Comparison of ENCODE assay signal across 24 cellular contexts in the genomic region with DNA sequence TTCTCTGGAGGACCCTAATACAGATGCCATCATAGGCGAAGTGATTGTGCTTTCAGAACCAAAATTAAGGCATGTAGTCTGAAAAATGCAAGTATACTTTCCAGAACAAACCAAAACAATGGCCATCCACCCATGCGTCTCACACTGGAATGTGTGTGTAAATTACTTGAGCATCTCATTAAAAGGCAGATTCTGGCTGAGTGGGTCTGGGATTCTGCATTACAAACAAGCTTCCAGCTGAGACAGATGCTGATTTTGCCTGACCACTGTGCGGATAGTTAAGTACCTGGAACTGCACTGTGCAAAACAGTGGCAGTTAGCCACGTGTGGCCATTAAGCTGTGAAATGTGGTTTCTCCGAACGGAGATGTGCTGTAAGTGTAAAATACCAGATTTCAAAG.
"Had no signal": no experiment of that assay in that cellular context is flagged by ENCODE, and none has a peak within 500 bp of the region (broad histone marks: within the 10 kb centered on the region; RNA-seq: fewer than 3 reads in every experiment).

No MANE protein-coding gene starts in this region.

- FAIRE-seq: endometrium, frontal cortex had no signal

- H3K4me3 ChIP-seq: heart left ventricle, lung, right atrium auricular region, sigmoid colon, skin epidermis, testis, tibial nerve, upper lobe of right lung, vagina had no signal

- ATAC-seq: esophagus mucosa; heart left ventricle; left cardiac atrium; left ventricle myocardium superior; natural killer cell treated with Interleukin-12 subunit alpha and Interleukin-12 subunit beta and Interleukin-15 and Interleukin-18, amount 100 ng/mL, for 72 hours; stimulated activated naive B cell treated with anti-CD40 and anti-IgM and Interleukin-4, amounts not matched to agents 10 μg/mL and 1 μg/mL and 100 μg/mL, for 72 hours; stimulated activated naive CD8-positive, alpha-beta T cell treated with anti-CD3 and anti-CD28 coated beads, Interleukin-15, amount 100 ng/mL, for 72 hours; upper lobe of right lung had no signal

- H3K4me3 Mint-ChIP-seq: natural killer cell treated with Interleukin-12 subunit alpha and Interleukin-12 subunit beta and Interleukin-15 and Interleukin-18, amount 100 ng/mL, for 72 hours; stimulated activated naive B cell treated with anti-CD40 and anti-IgM and Interleukin-4, amounts not matched to agents 10 μg/mL and 1 μg/mL and 100 μg/mL, for 72 hours; stimulated activated naive CD8-positive, alpha-beta T cell treated with anti-CD3 and anti-CD28 coated beads, Interleukin-15, amount 100 ng/mL, for 72 hours had no signal

- H3K4me1 ChIP-seq: right atrium auricular region, sigmoid colon, testis, tibial nerve had no signal

- H3K9me3 ChIP-seq: heart left ventricle, right atrium auricular region, sigmoid colon, testis, tibial nerve, upper lobe of right lung, vagina had no signal

- H3K27me3 ChIP-seq: heart left ventricle, right atrium auricular region, sigmoid colon, testis, tibial nerve, upper lobe of right lung, vagina had no signal

- DNase-seq: effector memory CD4-positive, alpha-beta T cell; heart left ventricle; hippocampal formation; islet precursor cell; left cardiac atrium; left ventricle myocardium superior; mesenchymal stem cell; midbrain; sigmoid colon; stimulated activated CD4-positive, alpha-beta T cell treated with anti-CD3 and anti-CD28 coated beads, Interleukin-2, amount 100 ng/mL, for 24 hours; stimulated activated CD4-positive, alpha-beta T cell treated with anti-CD3 and anti-CD28 coated beads, Interleukin-4, amount 100 ng/mL, for 4 hours; stimulated activated naive B cell treated with anti-CD40 and anti-IgM and Interleukin-4, amounts not matched to agents 10 μg/mL and 1 μg/mL and 100 μg/mL, for 72 hours; stimulated activated naive CD8-positive, alpha-beta T cell treated with anti-CD3 and anti-CD28 coated beads, Interleukin-15, amount 100 ng/mL, for 72 hours; testis; upper lobe of right lung had no signal

- H3K27ac ChIP-seq: heart left ventricle, right atrium auricular region, sigmoid colon, skin epidermis, testis, tibial nerve, upper lobe of right lung, vagina had no signal

- H3K27ac Mint-ChIP-seq: natural killer cell treated with Interleukin-12 subunit alpha and Interleukin-12 subunit beta and Interleukin-15 and Interleukin-18, amount 100 ng/mL, for 72 hours; stimulated activated naive B cell treated with anti-CD40 and anti-IgM and Interleukin-4, amounts not matched to agents 10 μg/mL and 1 μg/mL and 100 μg/mL, for 72 hours; stimulated activated naive CD8-positive, alpha-beta T cell treated with anti-CD3 and anti-CD28 coated beads, Interleukin-15, amount 100 ng/mL, for 72 hours had no signal

- H3K36me3 Mint-ChIP-seq: natural killer cell treated with Interleukin-12 subunit alpha and Interleukin-12 subunit beta and Interleukin-15 and Interleukin-18, amount 100 ng/mL, for 72 hours; stimulated activated naive B cell treated with anti-CD40 and anti-IgM and Interleukin-4, amounts not matched to agents 10 μg/mL and 1 μg/mL and 100 μg/mL, for 72 hours had no signal

- H3K27me3 Mint-ChIP-seq: stimulated activated naive CD8-positive, alpha-beta T cell treated with anti-CD3 and anti-CD28 coated beads, Interleukin-15, amount 100 ng/mL, for 72 hours had no signal

- H3K9me3 Mint-ChIP-seq: natural killer cell treated with Interleukin-12 subunit alpha and Interleukin-12 subunit beta and Interleukin-15 and Interleukin-18, amount 100 ng/mL, for 72 hours; stimulated activated naive B cell treated with anti-CD40 and anti-IgM and Interleukin-4, amounts not matched to agents 10 μg/mL and 1 μg/mL and 100 μg/mL, for 72 hours; stimulated activated naive CD8-positive, alpha-beta T cell treated with anti-CD3 and anti-CD28 coated beads, Interleukin-15, amount 100 ng/mL, for 72 hours had no signal

- H3K36me3 ChIP-seq: heart left ventricle, right atrium auricular region, sigmoid colon, tibial nerve, upper lobe of right lung, vagina had no signal
